Comparison of ENCODE assay signal across 15 cellular contexts in the genomic region with DNA sequence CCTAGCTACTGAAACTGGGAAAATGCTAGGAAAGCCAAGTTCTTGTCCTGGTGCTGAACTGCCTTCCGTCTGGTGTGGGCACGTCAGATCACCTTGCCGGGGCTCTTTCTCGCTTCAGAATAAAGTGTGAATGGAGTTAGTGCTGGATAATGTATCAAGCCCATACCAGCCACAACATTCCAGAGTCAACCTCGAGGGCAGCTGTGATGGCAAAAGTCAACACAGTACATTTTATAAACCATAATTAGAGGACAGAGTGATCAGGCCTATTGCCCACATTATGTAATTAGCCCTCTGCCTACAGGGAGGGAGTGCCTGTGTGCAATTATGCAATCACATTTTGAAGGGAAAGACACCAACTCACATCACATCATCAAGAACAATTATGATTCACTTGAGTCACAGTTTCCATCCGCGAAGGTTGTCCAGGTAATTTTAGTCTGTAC.
DNase-seq lines count a peak whose midpoint lies in the region; ATAC-seq, FAIRE-seq and TF ChIP-seq lines count a peak whose summit lies in the region.
"Had no signal": no experiment of that assay in that cellular context is flagged by ENCODE, and none has a peak within 500 bp of the region (broad histone marks: within the 10 kb centered on the region; RNA-seq: fewer than 3 reads in every experiment).

No MANE protein-coding gene starts in this region.

- H3K27ac Mint-ChIP-seq in nephron progenitor cell, result peak overlapping the region; percentile 66
- H3K27ac Mint-ChIP-seq: B cell had no signal

- no TSS peak for BruUV-seq in IMR-90 (replicated peaks; lab: Mats Ljungman, UMichigan)

- H3K27me3 ChIP-seq in IMR-90 (ENCODE audit: control insufficient read depth, insufficient read depth, low read length) (peaks cover 9% of the 10 kb centered on the region), bronchial epithelial cell (ENCODE audit: control insufficient read depth, insufficient read depth, low read length) (no peaks in the 10 kb centered on the region), upper lobe of left lung (no peaks in the 10 kb centered on the region)
- H3K27me3 ChIP-seq: heart left ventricle had no signal

- no peak overlapping the region for H2AFZ ChIP-seq in IMR-90 (replicated peaks; ENCODE audit: low read length, poor library complexity)

- no peaks in the 10 kb centered on the region for H3K9me3 Mint-ChIP-seq in nephron progenitor cell

- no peak for TF ChIP-seq CTCF in IMR-90 (conservative IDR thresholded peaks at IDR 0.05; ENCODE audit: low read depth, low read length)
- no peak for TF ChIP-seq CTCF in bronchial epithelial cell (IDR thresholded peaks at IDR 0.05; ENCODE audit: insufficient read depth, low read length, severe bottlenecking)
- no peak for TF ChIP-seq CTCF in nephron progenitor cell (IDR thresholded peaks at IDR 0.05)
- no peak for TF ChIP-seq CTCF in upper lobe of left lung (IDR thresholded peaks at IDR 0.05)

- H3K4me1 Mint-ChIP-seq in nephron progenitor cell, result peaks cover 59% of the 10 kb centered on the region
- H3K4me1 Mint-ChIP-seq: B cell had no signal

- H3K56ac ChIP-seq in IMR-90 (ENCODE audit: extremely low read depth, insufficient read depth, low read length), result no peak overlapping the region

- no peak for TF ChIP-seq POLR2A in IMR-90 (IDR thresholded peaks at IDR 0.05; ENCODE audit: low read depth, low read length)
- no peak for TF ChIP-seq POLR2A in upper lobe of left lung (IDR thresholded peaks at IDR 0.05)

- no peak overlapping the region for H3K4ac ChIP-seq in IMR-90 (ENCODE audit: low read depth, low read length)

- no peak overlapping the region for H2BK20ac ChIP-seq in IMR-90 (ENCODE audit: low read depth, low read length)

- no peak for TF ChIP-seq EP300 in upper lobe of left lung (IDR thresholded peaks at IDR 0.05)

- no peak overlapping the region for H3K4me2 ChIP-seq in IMR-90 (ENCODE audit: low read depth, low read length)

- H4K20me1 ChIP-seq in IMR-90 (ENCODE audit: insufficient read depth, low read length), result no peaks in the 10 kb centered on the region

- dilution Hi-C loops in IMR-90 (cut with HindIII; ENCODE audit: low sequenced_read_pairs, unreplicated experiment), result no loop called here

- no peak overlapping the region for H3K14ac ChIP-seq in IMR-90 (replicated peaks; ENCODE audit: low read depth, low read length)

- in situ Hi-C loops in IMR-90 (cut with MboI; ENCODE audit: low sequenced_read_pairs), result loop anchor here (10.0 kb wide), 1 partner anchor 61 kb away; no protein-coding TSS in a partner anchor

- no peak overlapping the region for H2BK5ac ChIP-seq in IMR-90 (ENCODE audit: low read depth, low read length, poor library complexity, severe bottlenecking)

- H3K23ac ChIP-seq in IMR-90 (ENCODE audit: low read depth, low read length), result no peak overlapping the region

- H3K9me3 ChIP-seq in IMR-90 (ENCODE audit: control insufficient read depth, insufficient read depth, low read length) (no peaks in the 10 kb centered on the region), upper lobe of left lung (no peaks in the 10 kb centered on the region)
- H3K9me3 ChIP-seq: heart left ventricle had no signal

- FAIRE-seq in bronchial epithelial cell (lab: Jason Lieb, UNC), result peak; percentile 83
- FAIRE-seq: D721Med, HTR-8/SVneo had no signal

- no peak for DNase-seq in IMR-90
- peak; percentile 53 for DNase-seq in NCI-H1436 treated with DMSO at 0.1 percent for 48 hours (lab: John Stamatoyannopoulos, UW)
- DNase-seq in bronchial epithelial cell (ENCODE audit: low read depth), result peak; percentile 75
- no peak for DNase-seq in nephron progenitor cell
- DNase-seq in SHP77 (lab: John Stamatoyannopoulos, UW), result no peak
- DNase-seq in upper lobe of left lung, result no peak
- no peak for DNase-seq in AG08396 (ENCODE audit: low spot score)
- DNase-seq: activated naive CD4-positive, alpha-beta T cell treated with anti-CD3 and anti-CD28 coated beads, Interleukin-2, amount 50 U/mL, for 16 hours; activated T-cell treated with anti-CD3 and anti-CD28 coated beads, Interleukin-2, amount 50 U/mL, for 1 hour; heart left ventricle; islet precursor cell; stimulated activated CD4-positive, alpha-beta T cell treated with anti-CD3 and anti-CD28 coated beads, Interleukin-4, amount 100 ng/mL, for 1 hour had no signal

- H3K4me3 ChIP-seq in IMR-90 (ENCODE audit: insufficient read depth, low read depth, low read length), result no peak overlapping the region
- no peak overlapping the region for H3K4me3 ChIP-seq in bronchial epithelial cell (ENCODE audit: low read depth, low read length)
- H3K4me3 ChIP-seq in upper lobe of left lung, result no peak overlapping the region
- H3K4me3 ChIP-seq: heart left ventricle had no signal

- H3K36me3 ChIP-seq in IMR-90 (ENCODE audit: control insufficient read depth, insufficient read depth, low read length), result no peaks in the 10 kb centered on the region
- H3K36me3 ChIP-seq in bronchial epithelial cell (ENCODE audit: control insufficient read depth, insufficient read depth, low read length), result no peaks in the 10 kb centered on the region
- no peaks in the 10 kb centered on the region for H3K36me3 ChIP-seq in upper lobe of left lung
- H3K36me3 ChIP-seq: heart left ventricle had no signal

- H3K27ac ChIP-seq in IMR-90 (ENCODE audit: insufficient read depth, low read length) (no peak overlapping the region), upper lobe of left lung (no peak overlapping the region)
- H3K27ac ChIP-seq: heart left ventricle had no signal

- no peaks in the 10 kb centered on the region for H3K79me1 ChIP-seq in IMR-90 (ENCODE audit: low read depth in 1 of 2, low read length in 2 of 2)

- H4K8ac ChIP-seq in IMR-90 (ENCODE audit: low read depth in 2 of 2, low read length in 2 of 2), result no peak overlapping the region

- intact Hi-C loops in IMR-90 (cut with micrococcal nuclease), result no loop called here

- H4K91ac ChIP-seq in IMR-90 (ENCODE audit: insufficient read depth, low read depth, low read length), result no peak overlapping the region

- no peak overlapping the region for H2BK120ac ChIP-seq in IMR-90 (ENCODE audit: low read depth, low read length)

- ATAC-seq in IMR-90 (ENCODE audit: low read depth) (no peak), upper lobe of left lung (ENCODE audit: low FRiP score in 2 of 2) (no peak)
- ATAC-seq: heart left ventricle had no signal

- H3K27me3 Mint-ChIP-seq in nephron progenitor cell (ENCODE audit: low read depth, poor library complexity), result no peaks in the 10 kb centered on the region

- H3K36me3 Mint-ChIP-seq in nephron progenitor cell (ENCODE audit: low read depth), result peaks cover 11% of the 10 kb centered on the region

- POLR2A ChIA-PET in IMR-90 (lab: Charles Lee; ENCODE audit: unreplicated experiment), result no interaction called here

- no peak overlapping the region for H3K9ac ChIP-seq in IMR-90 (ENCODE audit: low read depth, low read length)

- CTCF ChIA-PET in IMR-90 (lab: Yijun Ruan, JAX), result no interaction called here

- no CpG with 5 or more reads among the region's 7 CpGs for WGBS in IMR-90 (ENCODE audit: extremely low coverage in 2 of 2, insufficient read length in 1 of 2), 2 experiments
- 59 to 66% methylated on average over 7 of the region's 7 CpGs for WGBS in upper lobe of left lung, 2 donors

- no peak overlapping the region for H3K18ac ChIP-seq in IMR-90 (ENCODE audit: low read depth, low read length)

- no peaks in the 10 kb centered on the region for H3K9me1 ChIP-seq in IMR-90 (ENCODE audit: insufficient read depth, low read length)

- H4K5ac ChIP-seq in IMR-90 (ENCODE audit: low read depth, low read length), result no peak overlapping the region

- H3K4me3 Mint-ChIP-seq in nephron progenitor cell, result no peak overlapping the region
- H3K4me3 Mint-ChIP-seq: B cell had no signal

- H2BK15ac ChIP-seq in IMR-90 (ENCODE audit: low read depth, low read length), result no peak overlapping the region

- H3K4me1 ChIP-seq in IMR-90 (ENCODE audit: control insufficient read depth, insufficient read depth, low read length) (no peaks in the 10 kb centered on the region), upper lobe of left lung (peaks cover 0 to 8% (median 4%) of the 10 kb centered on the region in 4 donors)

- no peak overlapping the region for H2AK5ac ChIP-seq in IMR-90 (ENCODE audit: low read depth, low read length)

- no peak overlapping the region for H2AK9ac ChIP-seq in IMR-90 (replicated peaks; ENCODE audit: low read depth, low read length, poor library complexity)

- no peak for TF ChIP-seq RAD21 in IMR-90 (IDR thresholded peaks at IDR 0.05; ENCODE audit: low read length)

TF ChIP-seq in IMR-90, 13 proteins besides CTCF, POLR2A, EP300 and RAD21:
- 0 out of 2 replicates have a peak, but pooled peaks have one; percentile 16 for TF ChIP-seq CEBPB (IDR thresholded peaks at IDR 0.05; ENCODE audit: low read depth, low read length)
- no peak for TF ChIP-seq NFE2L2 (IDR thresholded peaks at IDR 0.05; ENCODE audit: low read depth, low read length)
- no peak for TF ChIP-seq MAFK (IDR thresholded peaks at IDR 0.05; ENCODE audit: low read depth, low read length)
- no peak for TF ChIP-seq RFX5 (IDR thresholded peaks at IDR 0.05; ENCODE audit: low read depth, low read length)

Comparison
In these comparisons a context has a peak if more than half of its experiments do, and no peak if none do; other contexts are left out.
1. DNase-seq: peak in NCI-H1436 treated with DMSO at 0.1 percent for 48 hours (single experiment) and bronchial epithelial cell (single experiment); none in IMR-90 (single experiment), nephron progenitor cell (single experiment), SHP77 (0 of 2), upper lobe of left lung (0 of 2) and AG08396 (single experiment).